Comparison of ENCODE assay signal across 11 cellular contexts in genomic region chr16:58488531-58488930, GRCh38.
"Had no signal": no experiment of that assay in that cellular context is flagged by ENCODE, and none has a peak within 500 bp of the region (broad histone marks: within the 10 kb centered on the region; RNA-seq: fewer than 3 reads in every experiment).

No MANE protein-coding gene starts in this region.

- H3K27ac ChIP-seq: brain microvascular endothelial cell, neural progenitor cell, pancreas had no signal

- H3K9ac ChIP-seq: neural progenitor cell had no signal

- H3K27me3 ChIP-seq: brain microvascular endothelial cell, pancreas had no signal

- H3K9me3 ChIP-seq: pancreas had no signal

- FAIRE-seq: pancreas had no signal

- H3K4me3 ChIP-seq: neural progenitor cell, pancreas had no signal

- H3K36me3 ChIP-seq: brain microvascular endothelial cell, neural progenitor cell, pancreas had no signal

- H3K4me1 ChIP-seq: pancreas had no signal

- DNase-seq: activated CD4-positive, alpha-beta T cell treated with anti-CD3 and anti-CD28 coated beads, Interleukin-2, amount 10 ng/mL, durations not matched to agents 7 days and 5 days; activated naive CD8-positive, alpha-beta T cell treated with anti-CD3 and anti-CD28 coated beads for 36 hours; brain microvascular endothelial cell; cerebellar nuclear complex; effector memory CD4-positive, alpha-beta T cell; foreskin melanocyte; immature natural killer cell; stimulated activated CD4-positive, alpha-beta T cell treated with anti-CD3 and anti-CD28 coated beads, Interleukin-12 subunit alpha, Interleukin-12 subunit beta, amount 100 ng/mL, for 4 hours; stimulated activated CD4-positive, alpha-beta T cell treated with anti-CD3 and anti-CD28 coated beads, Interleukin-2, amount 100 ng/mL, for 24 hours had no signal

- H2AFZ ChIP-seq: neural progenitor cell had no signal

- H3K4me2 ChIP-seq: neural progenitor cell had no signal
